In the genomic region with DNA sequence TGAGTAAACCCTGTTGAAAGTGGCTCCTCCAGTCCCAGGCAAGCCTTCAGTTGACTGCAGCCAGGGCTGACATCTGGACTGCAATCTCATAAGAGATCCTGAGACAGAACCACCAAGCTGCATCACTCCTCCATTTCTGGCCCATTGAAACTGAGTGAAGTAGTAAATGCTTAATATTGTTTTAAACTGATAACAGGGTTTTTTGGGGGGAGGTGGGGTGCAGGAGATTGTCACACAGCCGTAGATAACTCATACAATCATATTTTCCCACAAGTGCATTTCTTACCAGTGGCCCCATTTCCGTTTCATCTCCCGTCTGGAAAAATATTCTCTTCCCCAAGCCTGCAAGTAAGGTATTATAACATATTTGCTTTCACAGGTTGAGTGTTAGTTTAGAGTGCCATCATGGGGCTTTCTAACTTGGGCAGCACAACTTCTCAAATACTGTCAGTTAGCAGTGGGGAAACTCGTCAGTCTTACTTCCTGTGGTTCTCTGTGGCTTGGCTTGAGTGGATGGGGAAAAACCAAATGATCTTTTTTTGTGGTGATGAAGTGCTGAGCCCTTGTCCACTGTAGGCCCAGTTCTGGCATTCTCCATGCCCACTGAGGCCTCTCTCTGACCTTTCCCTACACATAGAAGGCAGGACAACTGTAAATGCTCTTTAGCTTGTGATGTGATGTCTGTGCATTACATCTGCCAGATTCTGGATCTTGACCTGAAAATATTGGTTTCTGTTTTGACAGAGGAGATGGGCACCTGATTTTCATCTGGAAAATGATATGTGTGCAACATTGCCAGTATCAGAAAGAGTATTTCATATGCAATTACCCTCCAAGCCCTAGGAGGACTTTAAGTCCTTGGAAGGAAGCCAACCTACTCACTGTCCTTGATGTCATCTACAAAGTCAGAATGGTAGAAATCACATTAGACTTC, we compare ENCODE assay signal across 9 cellular contexts.
DNase-seq lines count a peak whose midpoint lies in the region; ATAC-seq and FAIRE-seq lines count a peak whose summit lies in the region.
"Had no signal": no experiment of that assay in that cellular context is flagged by ENCODE, and none has a peak within 500 bp of the region (broad histone marks: within the 10 kb centered on the region; RNA-seq: fewer than 3 reads in every experiment).

No MANE protein-coding gene starts in this region.

- no peaks in the 10 kb centered on the region for H3K36me3 ChIP-seq in small intestine (ENCODE audit: control insufficient read depth in 2 of 2, insufficient read depth in 2 of 2, low read length in 2 of 2)
- H3K36me3 ChIP-seq: heart right ventricle had no signal

- peak; percentile 74 for ATAC-seq in HG03066 (IDR thresholded peaks at IDR 0.05; ENCODE audit: low read depth, unreplicated experiment)

- H3K27me3 ChIP-seq in small intestine (ENCODE audit: control insufficient read depth in 2 of 2, insufficient read depth in 2 of 2, low read length in 2 of 2): no peaks in the 10 kb centered on the region
- H3K27me3 ChIP-seq: heart right ventricle had no signal

- no peaks in the 10 kb centered on the region for H3K9me3 ChIP-seq in small intestine (ENCODE audit: control insufficient read depth, low read depth)

- intact Hi-C loops in cardiac septum (cut with DNase I): no loop called here

- peak overlapping the region in 1 of 2 donors; percentile 19 for H3K27ac ChIP-seq in small intestine (ENCODE audit: low read depth in 1 of 2, low read length in 1 of 2)

- H3K4me3 ChIP-seq in small intestine (ENCODE audit: low read depth in 1 of 2, low read length in 2 of 2): no peak overlapping the region
- H3K4me3 ChIP-seq: heart right ventricle had no signal

- FAIRE-seq in small intestine (lab: Jason Lieb, UNC): no peak

- peak; percentile 19 for DNase-seq in activated CD4-positive, alpha-beta T cell treated with anti-CD3 and anti-CD28 coated beads for 48 hours
- DNase-seq in activated CD4-positive, alpha-beta T cell treated with anti-CD3 and anti-CD28 coated beads, Interleukin-2, amount 50 U/mL, for 4 hours: no peak
- peak; percentile 29 for DNase-seq in activated T-cell treated with anti-CD3 and anti-CD28 coated beads, Interleukin-2, amount 50 U/mL, for 1 hour
- peak; percentile 67 for DNase-seq in small intestine
- DNase-seq in NCI-H1930 (lab: John Stamatoyannopoulos, UW): no peak
- no peak for DNase-seq in stimulated activated naive CD4-positive, alpha-beta T cell treated with Interleukin-2 at 50 U/mL for 16 hours (lab: John Stamatoyannopoulos, UW)
- DNase-seq in cardiac septum (ENCODE audit: low spot score): no peak
- DNase-seq: heart right ventricle had no signal

- H3K4me1 ChIP-seq in small intestine (ENCODE audit: control insufficient read depth in 2 of 2, insufficient read depth in 1 of 2, low read depth in 1 of 2, low read length in 1 of 2): no peaks in the 10 kb centered on the region

- WGBS in small intestine, 3 donors: 64 to 90% (median 69%) methylated on average over 4 of the region's 4 CpGs

Comparison
In these comparisons a context has a peak if more than half of its experiments do, and no peak if none do; other contexts are left out.
1. DNase-seq: peak in activated CD4-positive, alpha-beta T cell treated with anti-CD3 and anti-CD28 coated beads for 48 hours (single experiment), activated T-cell treated with anti-CD3 and anti-CD28 coated beads, Interleukin-2, amount 50 U/mL, for 1 hour (single experiment) and small intestine (single experiment); none in activated CD4-positive, alpha-beta T cell treated with anti-CD3 and anti-CD28 coated beads, Interleukin-2, amount 50 U/mL, for 4 hours (0 of 2), NCI-H1930 (0 of 2), stimulated activated naive CD4-positive, alpha-beta T cell treated with Interleukin-2 at 50 U/mL for 16 hours (single experiment) and cardiac septum (single experiment).